Comparison of ENCODE assay signal across 27 cellular contexts in the genomic region with DNA sequence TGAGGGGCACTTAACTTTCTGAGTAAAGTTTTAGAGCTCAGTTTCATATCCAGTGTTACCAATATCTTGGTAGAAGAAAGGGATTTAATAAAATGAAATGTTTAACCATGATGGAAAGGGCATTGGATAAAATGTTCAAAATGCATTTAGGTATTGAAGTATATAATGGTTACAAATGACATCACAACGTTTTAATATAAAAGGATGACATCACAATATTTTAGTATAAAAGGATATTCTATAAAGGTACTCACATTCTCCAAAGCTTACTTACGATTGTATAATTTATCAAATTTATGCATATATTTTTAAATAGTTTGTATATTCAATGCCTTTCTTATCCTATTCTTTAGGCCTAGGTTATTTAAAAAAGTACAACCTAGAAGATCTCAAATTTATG.
"Had no signal": no experiment of that assay in that cellular context is flagged by ENCODE, and none has a peak within 500 bp of the region (broad histone marks: within the 10 kb centered on the region; RNA-seq: fewer than 3 reads in every experiment).

No MANE protein-coding gene starts in this region.

- ATAC-seq: effector memory CD8-positive, alpha-beta T cell; esophagus mucosa; foreskin keratinocyte; gastrocnemius medialis; gastroesophageal sphincter; heart left ventricle; heart right ventricle had no signal

- H3K4me1 ChIP-seq: colonic mucosa, esophagus muscularis mucosa, esophagus squamous epithelium, foreskin keratinocyte, gastrocnemius medialis, gastroesophageal sphincter, heart left ventricle, heart right ventricle had no signal

- FAIRE-seq: colon, endometrium, endothelial cell of umbilical vein had no signal

- DNase-seq: colonic mucosa; cortex of kidney; dermis blood vessel endothelial cell; dorsolateral prefrontal cortex; effector CD4-positive, alpha-beta T cell; effector CD8-positive, alpha-beta T cell; effector memory CD4-positive, alpha-beta T cell; effector memory CD8-positive, alpha-beta T cell; endodermal cell; erythroblast; esophagus squamous epithelium; foreskin fibroblast; foreskin keratinocyte; foreskin melanocyte; gastrocnemius medialis; glutamatergic neuron; head of caudate nucleus; heart left ventricle; heart right ventricle had no signal

- H3K36me3 ChIP-seq: colonic mucosa, esophagus muscularis mucosa, esophagus squamous epithelium, gastrocnemius medialis, gastroesophageal sphincter, heart left ventricle, heart right ventricle had no signal

- H3K27me3 ChIP-seq: colonic mucosa, dorsolateral prefrontal cortex, esophagus muscularis mucosa, esophagus squamous epithelium, foreskin keratinocyte, gastrocnemius medialis, gastroesophageal sphincter, heart left ventricle, heart right ventricle had no signal

- H3K27ac ChIP-seq: colonic mucosa, coronary artery, dorsolateral prefrontal cortex, epithelial cell of prostate, esophagus muscularis mucosa, esophagus squamous epithelium, foreskin keratinocyte, gastrocnemius medialis, gastroesophageal sphincter, heart left ventricle, heart right ventricle had no signal

- H3K4me3 ChIP-seq: colonic mucosa, coronary artery, dorsolateral prefrontal cortex, esophagus muscularis mucosa, esophagus squamous epithelium, gastrocnemius medialis, gastroesophageal sphincter, heart left ventricle, heart right ventricle had no signal

- H3K9me3 ChIP-seq: colonic mucosa, esophagus muscularis mucosa, esophagus squamous epithelium, gastrocnemius medialis, gastroesophageal sphincter, heart left ventricle had no signal
